ENCODE assay signal across 27 cellular contexts in the genomic region with DNA sequence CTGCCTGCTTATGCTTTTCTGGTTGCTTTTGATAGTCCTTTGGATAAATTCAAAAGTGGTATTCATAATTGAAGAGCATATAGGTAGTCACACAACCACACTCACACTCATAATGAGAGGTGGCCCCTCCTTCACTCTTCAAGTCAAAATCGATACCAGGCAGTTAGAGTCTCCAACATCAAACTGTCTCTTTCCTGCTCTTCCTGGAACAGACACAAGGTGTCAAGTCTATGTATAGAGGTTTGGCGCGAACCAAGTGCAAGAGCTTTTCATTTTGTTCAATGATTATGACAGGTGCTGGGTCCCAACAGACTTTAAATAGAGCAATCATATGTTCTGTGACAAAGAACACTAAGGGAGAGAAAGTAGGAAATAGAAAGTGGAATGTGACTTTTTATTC. TPM values are rescaled to one million over a fixed set of nuclear protein-coding genes. Genes with fewer than 3 reads are reported as not detected.
"Had no signal": no experiment of that assay in that cellular context is flagged by ENCODE, and none has a peak within 500 bp of the region (broad histone marks: within the 10 kb centered on the region; RNA-seq: fewer than 3 reads in every experiment).

No MANE protein-coding gene starts in this region.

- DNase-seq: activated CD4-positive, alpha-beta T cell treated with anti-CD3 and anti-CD28 coated beads, Interleukin-2, amount 10 ng/mL, durations not matched to agents 7 days and 5 days; activated effector memory CD4-positive, alpha-beta T cell treated with anti-CD3 and anti-CD28 coated beads, Interleukin-2, amount 50 U/mL, for 16 hours; activated naive CD4-positive, alpha-beta T cell treated with anti-CD3 and anti-CD28 coated beads, Interleukin-2, amount 50 U/mL, for 16 hours; activated T-cell treated with anti-CD3 and anti-CD28 coated beads, Interleukin-2, amount 50 U/mL, for 48 hours; central memory CD4-positive, alpha-beta T cell; foreskin keratinocyte; heart left ventricle; hypothalamus; immature natural killer cell; kidney; left colon; mammary epithelial cell; naive B cell; occipital lobe; psoas muscle; sigmoid colon; stimulated activated CD4-positive, alpha-beta T cell treated with anti-CD3 and anti-CD28 coated beads, Interleukin-15, amount 100 ng/mL, for 24 hours; stimulated activated CD4-positive, alpha-beta T cell treated with anti-CD3 and anti-CD28 coated beads, Interleukin-2, amount 100 ng/mL, for 24 hours; stimulated activated naive CD4-positive, alpha-beta T cell; SW 1271; T-helper 9 cell; uterus had no signal

- H3K9me3 Mint-ChIP-seq: activated CD4-positive, alpha-beta T cell treated with anti-CD3 and anti-CD28 coated beads, Interleukin-2, amount 10 ng/mL, durations not matched to agents 7 days and 5 days; immature natural killer cell; mesothelial cell of epicardium; T-helper 1 cell treated with Interleukin-12 subunit alpha and Interleukin-12 subunit beta and Interleukin-4 antibody, amounts not matched to agents 30 μg/mL and 1 μg/mL, for 36 hours had no signal

- H3K4me3 Mint-ChIP-seq: activated CD4-positive, alpha-beta T cell treated with anti-CD3 and anti-CD28 coated beads, Interleukin-2, amount 10 ng/mL, durations not matched to agents 7 days and 5 days; immature natural killer cell; mesothelial cell of epicardium; naive B cell; neural progenitor cell; T-helper 1 cell treated with Interleukin-12 subunit alpha and Interleukin-12 subunit beta and Interleukin-4 antibody, amounts not matched to agents 30 μg/mL and 1 μg/mL, for 36 hours; type B pancreatic cell had no signal

- H3K36me3 Mint-ChIP-seq: immature natural killer cell, mesothelial cell of epicardium, naive B cell, type B pancreatic cell had no signal

- H3K27me3 Mint-ChIP-seq: type B pancreatic cell had no signal

- H3K27ac Mint-ChIP-seq: activated CD4-positive, alpha-beta T cell treated with anti-CD3 and anti-CD28 coated beads, Interleukin-2, amount 10 ng/mL, durations not matched to agents 7 days and 5 days; immature natural killer cell; mesothelial cell of epicardium; naive B cell; neural progenitor cell; T-helper 1 cell treated with Interleukin-12 subunit alpha and Interleukin-12 subunit beta and Interleukin-4 antibody, amounts not matched to agents 30 μg/mL and 1 μg/mL, for 36 hours; type B pancreatic cell had no signal

- H3K4me1 Mint-ChIP-seq: immature natural killer cell, mesothelial cell of epicardium, naive B cell had no signal

- ATAC-seq: foreskin keratinocyte, heart left ventricle, left colon had no signal

RNA-seq across cellular contexts. Expression of a gene that starts 29.9 kb away (rescaled TPM):
- total RNA-seq: activated CD8-positive, alpha-beta memory T cell treated with anti-CD3 and anti-CD28 coated beads for 36 hours had no signal
